Comparison of ENCODE assay signal across 16 cellular contexts in the genomic region with DNA sequence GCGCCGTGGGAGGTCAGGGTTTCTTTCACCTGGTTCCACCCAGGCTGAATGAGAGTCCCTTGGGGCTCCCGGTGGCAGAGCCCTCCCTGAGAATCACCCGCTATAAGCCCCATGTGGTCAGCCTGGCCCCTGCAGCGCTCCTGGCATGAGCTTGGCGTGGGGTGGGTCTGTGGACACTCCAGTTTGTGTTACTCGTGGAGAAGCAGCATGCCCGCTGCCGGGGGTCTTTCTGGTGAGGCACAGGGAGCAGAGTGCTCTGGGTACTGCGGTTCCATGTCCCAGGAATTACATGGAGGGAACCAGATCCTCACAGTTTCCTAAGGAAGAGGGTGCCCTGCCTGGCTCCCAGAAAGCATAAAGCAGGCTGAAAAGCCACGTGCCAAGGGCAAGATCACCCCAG.
"Had no signal": no experiment of that assay in that cellular context is flagged by ENCODE, and none has a peak within 500 bp of the region (broad histone marks: within the 10 kb centered on the region; RNA-seq: fewer than 3 reads in every experiment).

No MANE protein-coding gene starts in this region.

- ATAC-seq: effector memory CD8-positive, alpha-beta T cell; left ventricle myocardium superior; lower lobe of right lung; naive thymus-derived CD8-positive, alpha-beta T cell; stimulated activated naive B cell treated with anti-CD40 and anti-IgM and Interleukin-4, amounts not matched to agents 10 μg/mL and 1 μg/mL and 100 μg/mL, for 72 hours had no signal

- H3K27ac Mint-ChIP-seq: progenitor cell of endocrine pancreas; stimulated activated naive B cell treated with anti-CD40 and anti-IgM and Interleukin-4, amounts not matched to agents 10 μg/mL and 1 μg/mL and 100 μg/mL, for 72 hours; stimulated activated naive CD8-positive, alpha-beta T cell treated with anti-CD3 and anti-CD28 coated beads, Interleukin-15, Interleukin-2, amounts not matched to agents 100 ng/mL and 50 ng/mL, for 24 hours had no signal

- H3K4me3 Mint-ChIP-seq: effector memory CD8-positive, alpha-beta T cell; naive thymus-derived CD8-positive, alpha-beta T cell; neural crest cell; stimulated activated naive B cell treated with anti-CD40 and anti-IgM and Interleukin-4, amounts not matched to agents 10 μg/mL and 1 μg/mL and 100 μg/mL, for 72 hours; stimulated activated naive CD8-positive, alpha-beta T cell treated with anti-CD3 and anti-CD28 coated beads, Interleukin-15, Interleukin-2, amounts not matched to agents 100 ng/mL and 50 ng/mL, for 24 hours had no signal

- H3K27ac ChIP-seq: lower lobe of right lung, neutrophil, parathyroid adenoma, sigmoid colon, thoracic aorta had no signal

- DNase-seq: cortex of kidney; effector memory CD8-positive, alpha-beta T cell; erythroblast; left ventricle myocardium superior; lower lobe of right lung; naive thymus-derived CD8-positive, alpha-beta T cell; sigmoid colon; stimulated activated CD4-positive, alpha-beta T cell treated with anti-CD3 and anti-CD28 coated beads, Interleukin-4, amount 100 ng/mL, for 4 hours; stimulated activated naive B cell treated with anti-CD40 and anti-IgM and Interleukin-4, amounts not matched to agents 10 μg/mL and 1 μg/mL and 100 μg/mL, for 72 hours; upper lobe of left lung had no signal

- H3K4me1 Mint-ChIP-seq: neural crest cell; stimulated activated naive B cell treated with anti-CD40 and anti-IgM and Interleukin-4, amounts not matched to agents 10 μg/mL and 1 μg/mL and 100 μg/mL, for 72 hours had no signal

- H3K27me3 Mint-ChIP-seq: effector memory CD8-positive, alpha-beta T cell; naive thymus-derived CD8-positive, alpha-beta T cell; progenitor cell of endocrine pancreas; stimulated activated naive B cell treated with anti-CD40 and anti-IgM and Interleukin-4, amounts not matched to agents 10 μg/mL and 1 μg/mL and 100 μg/mL, for 72 hours; stimulated activated naive CD8-positive, alpha-beta T cell treated with anti-CD3 and anti-CD28 coated beads, Interleukin-15, Interleukin-2, amounts not matched to agents 100 ng/mL and 50 ng/mL, for 24 hours had no signal

- H3K9me3 Mint-ChIP-seq: effector memory CD8-positive, alpha-beta T cell; naive thymus-derived CD8-positive, alpha-beta T cell; neural crest cell; stimulated activated naive B cell treated with anti-CD40 and anti-IgM and Interleukin-4, amounts not matched to agents 10 μg/mL and 1 μg/mL and 100 μg/mL, for 72 hours; stimulated activated naive CD8-positive, alpha-beta T cell treated with anti-CD3 and anti-CD28 coated beads, Interleukin-15, Interleukin-2, amounts not matched to agents 100 ng/mL and 50 ng/mL, for 24 hours had no signal
